ENCODE assay signal across 8 cellular contexts in the genomic region with DNA sequence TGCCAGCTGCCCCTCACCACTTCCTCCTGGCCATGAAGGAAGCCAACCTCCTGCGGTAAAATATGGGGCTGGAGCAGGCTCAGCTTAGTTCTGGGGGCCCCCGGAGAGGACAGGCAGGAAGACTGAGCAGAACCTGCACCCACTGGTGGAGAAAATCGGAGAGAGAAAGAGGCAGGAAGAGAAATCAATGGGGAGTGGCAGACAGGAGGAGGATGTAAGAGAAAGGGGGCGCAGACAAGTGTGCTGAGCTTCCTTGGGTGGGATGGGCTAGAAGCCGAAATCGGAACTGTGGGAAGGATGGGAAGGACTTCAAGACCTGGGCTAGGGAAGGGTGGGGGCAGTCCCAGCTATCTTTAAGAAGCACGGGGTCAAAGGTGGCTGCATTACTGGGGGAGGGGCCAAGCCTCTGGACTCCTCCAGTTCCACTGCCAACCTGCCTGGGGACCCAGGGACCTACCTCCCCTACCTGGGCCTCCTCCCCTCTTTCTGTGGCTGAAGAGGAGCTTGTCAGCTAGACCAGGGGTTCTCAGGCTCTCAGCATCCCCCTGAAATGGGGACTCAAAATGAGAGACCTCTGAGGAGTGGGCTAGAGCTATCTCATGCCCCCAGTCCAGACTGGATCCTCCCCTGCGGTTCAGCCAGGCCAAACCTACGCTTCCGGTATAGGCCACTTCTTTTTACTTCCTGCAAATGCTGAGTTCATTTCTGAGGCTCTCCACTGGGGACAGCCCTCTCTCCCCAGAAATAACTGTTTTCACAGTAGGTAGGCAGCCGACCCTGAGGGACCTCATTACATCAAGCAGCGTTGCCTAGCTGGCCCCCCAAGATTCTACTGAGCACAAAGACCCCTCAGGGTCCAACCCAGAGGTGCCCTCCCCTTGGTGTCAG. TPM values are rescaled to one million over a fixed set of nuclear protein-coding genes. Genes with fewer than 3 reads are reported as not detected.
DNase-seq lines count a peak whose midpoint lies in the region; ATAC-seq lines count a peak whose summit lies in the region.

No MANE protein-coding gene starts in this region.

- intact Hi-C loops in Right ventricle myocardium inferior (cut with DNase I) (loop anchor here (5.0 kb wide), 1 partner anchor 35 kb away; the partner anchor contains the start of gene B3GNT7), cardiac septum (cut with DNase I) (no loop called here)

- H3K4me3 Mint-ChIP-seq in naive B cell, result peak overlapping the region in 6 of 8 donors; percentile 33 to 75 (median 41)

- ATAC-seq in Right ventricle myocardium inferior (no peak), HG02943 (IDR thresholded peaks at IDR 0.05; ENCODE audit: low read depth, unreplicated experiment) (peak; percentile 86), naive B cell (ENCODE audit: low read depth in 2 of 2) (peak; percentile 95)

- H3K36me3 Mint-ChIP-seq in naive B cell, result no peaks in the 10 kb centered on the region

- peak overlapping the region; percentile 18 to 95 (median 72) for H3K27ac Mint-ChIP-seq in naive B cell

- DNase-seq in Right ventricle myocardium inferior (ENCODE audit: missing footprints) (peak; percentile 33), cardiac septum (ENCODE audit: low spot score) (no peak), SKM-1 treated with dmso at 0.1 percent for 144 hours (lab: John Stamatoyannopoulos, UW; ENCODE audit: unreplicated experiment) (peak; percentile 45), naive B cell (peak; percentile 18), NCI-H128 (lab: John Stamatoyannopoulos, UW; ENCODE audit: unreplicated experiment) (no peak), SK-N-DZ (ENCODE audit: low spot score) (no peak), NCI-H510A (lab: John Stamatoyannopoulos, UW) (no peak)

- no peaks in the 10 kb centered on the region for H3K27me3 Mint-ChIP-seq in naive B cell

- no peaks in the 10 kb centered on the region for H3K9me3 Mint-ChIP-seq in naive B cell

- peaks cover 23 to 30% (median 28%) of the 10 kb centered on the region in 3 donors for H3K4me1 Mint-ChIP-seq in naive B cell

RNA-seq across cellular contexts. Expression of gene B3GNT7, which starts 33.6 kb away (rescaled TPM):
- total RNA-seq in Right ventricle myocardium inferior (9.1 TPM), cardiac septum (5.4 TPM)
- polyA plus RNA-seq in naive B cell (ENCODE audit: low read depth in 6 of 6), result 1 to 10 TPM in 4 of 6 donors, under 1 TPM in 2; 0.35 to 2.3 (median 1.2) TPM
- 0.24 TPM in 1 of 2 replicates, not detected in the other for polyA plus RNA-seq in SK-N-DZ (2014; cell fraction: cytosol; rRNA removed)
- polyA plus RNA-seq in SK-N-DZ (2014; cell fraction: nucleus; rRNA removed), result 0.07 TPM in 1 of 2 replicates, not detected in the other

Comparison
In these comparisons a context has a peak if more than half of its experiments do, and no peak if none do; other contexts are left out.
1. DNase-seq: peak in Right ventricle myocardium inferior (single experiment), SKM-1 treated with dmso at 0.1 percent for 144 hours (single experiment) and naive B cell (single experiment); none in cardiac septum (single experiment), NCI-H128 (single experiment), SK-N-DZ (single experiment) and NCI-H510A (single experiment).